In genomic region chr16:2040031-2040430, GRCh38 we compare ENCODE assay signal across 10 cellular contexts. TPM values are rescaled to one million over a fixed set of nuclear protein-coding genes. Genes with fewer than 3 reads are reported as not detected.
DNase-seq lines count a peak whose midpoint lies in the region; ATAC-seq, FAIRE-seq and TF ChIP-seq lines count a peak whose summit lies in the region.
"Had no signal": no experiment of that assay in that cellular context is flagged by ENCODE, and none has a peak within 500 bp of the region (broad histone marks: within the 10 kb centered on the region; RNA-seq: fewer than 3 reads in every experiment).

No MANE protein-coding gene starts in this region.

- H3K27ac ChIP-seq in VCaP = peak overlapping the region; percentile 83
- peak overlapping the region; percentile 86 for H3K27ac ChIP-seq in HepG2 (ENCODE audit: extremely low read length, insufficient read depth, low read length)
- peak overlapping the region; percentile 76 to 87 (median 82) for H3K27ac ChIP-seq in transverse colon

- no TSS peak for BruUV-seq in HepG2 (replicated peaks; lab: Mats Ljungman, UMichigan)

- peak overlapping the region in 1 of 3 experiments; percentile 46; a peak in 1 of 6 replicates for H3K4me3 ChIP-seq in HepG2 (replicated peaks in 1 of 3; ENCODE audit: insufficient read depth in 1 of 3, low read depth in 2 of 3, low read length in 3 of 3)
- no peak overlapping the region for H3K4me3 ChIP-seq in transverse colon
- H3K4me3 ChIP-seq: pancreas had no signal

- CTCF ChIA-PET in HepG2 (lab: Yijun Ruan, JAX; ENCODE audit: low intra/inter-chr PET ratio, low total read pairs) = no interaction called here

- H2AFZ ChIP-seq in HepG2 (ENCODE audit: low read length) = no peak overlapping the region

- no peak for TF ChIP-seq RAD21 in HepG2 (CRISPR knock-in tag; IDR thresholded peaks at IDR 0.05)

- peak; percentile 1 for ATAC-seq in HepG2
- ATAC-seq: esophagus mucosa had no signal

- peaks cover 72% of the 10 kb centered on the region for H3K4me1 ChIP-seq in HepG2 (ENCODE audit: insufficient read depth, low read length)
- H3K4me1 ChIP-seq in transverse colon = peaks cover 68 to 93% (median 82%) of the 10 kb centered on the region in 4 donors
- H3K4me1 ChIP-seq: pancreas had no signal

- H4K20me1 ChIP-seq in HepG2 (ENCODE audit: insufficient read depth, low read length) = no peaks in the 10 kb centered on the region

- H3K9me3 ChIP-seq in HepG2 (ENCODE audit: low read length) (no peaks in the 10 kb centered on the region), transverse colon (no peaks in the 10 kb centered on the region)
- H3K9me3 ChIP-seq: pancreas had no signal

- TF ChIP-seq EP300 in HepG2 (IDR thresholded peaks at IDR 0.05; ENCODE audit: low read depth in 2 of 2, low read length in 2 of 2) = no peak
- no peak for TF ChIP-seq EP300 in HepG2 (CRISPR knock-in tag; IDR thresholded peaks at IDR 0.05; ENCODE audit: borderline replicate concordance)
- no peak for TF ChIP-seq EP300 in transverse colon (IDR thresholded peaks at IDR 0.05; ENCODE audit: low read depth)

- TF ChIP-seq POLR2A in HepG2 (IDR thresholded peaks at IDR 0.05; ENCODE audit: insufficient read depth in 1 of 2, low read depth in 2 of 2, low read length in 2 of 2) = no peak
- TF ChIP-seq POLR2A in transverse colon (IDR thresholded peaks at IDR 0.05) = no peak

- no peak for TF ChIP-seq CTCF in VCaP (conservative IDR thresholded peaks at IDR 0.05)
- no peak for TF ChIP-seq CTCF in HepG2 (CRISPR knock-in tag; IDR thresholded peaks at IDR 0.05)
- TF ChIP-seq CTCF in transverse colon (IDR thresholded peaks at IDR 0.05) = no peak

- intact Hi-C loops in HepG2 (cut with micrococcal nuclease; ENCODE audit: unreplicated experiment) (no loop called here), transverse colon (cut with DNase I; ENCODE audit: low total_unique reads) (loop anchor here (10.0 kb wide), 1 partner anchor 1605 kb away; no protein-coding TSS in a partner anchor)

- in situ Hi-C loops in HepG2 (cut with HindIII; ENCODE audit: extremely low pct_ligation_motif_present, low pct_unique_long_range_greater_than_20kb) = no loop called here
- in situ Hi-C loops in transverse colon (cut with MboI; ENCODE audit: low pct_ligation_motif_present in 1 of 4, low pct_unique_long_range_greater_than_20kb in 1 of 4, low sequenced_read_pairs in 3 of 4) = no loop called here

- peak overlapping the region; percentile 54 for H3K9ac ChIP-seq in HepG2 (ENCODE audit: insufficient read depth, low read depth, low read length)

- H3K27me3 ChIP-seq in HepG2 (ENCODE audit: control insufficient read depth in 1 of 2, insufficient read depth in 2 of 2, low read length in 2 of 2) = no peaks in the 10 kb centered on the region
- H3K27me3 ChIP-seq in transverse colon = no peaks in the 10 kb centered on the region
- H3K27me3 ChIP-seq: pancreas had no signal

- peak overlapping the region; percentile 64 for H3K4me2 ChIP-seq in HepG2 (ENCODE audit: low read depth, low read length)

- POLR2A ChIA-PET in HepG2 (lab: Yijun Ruan, JAX) = interaction anchor here (1.2 to 4.8 kb wide), 10 partner anchors 8 to 257 kb away, joined by 3 to 62 read pairs (median 5); partner anchors contain the start of genes NHERF2, NTHL1, NUBP2 and RPS2

- no peak for DNase-seq in HepG2 (ENCODE audit: low spot score)
- DNase-seq in transverse colon = no peak
- DNase-seq in NOMO-1 treated with DMSO at 0.1 percent for 48 hours (lab: John Stamatoyannopoulos, UW; ENCODE audit: unreplicated experiment) = no peak
- DNase-seq in NCI-H1694 (lab: John Stamatoyannopoulos, UW) = no peak
- DNase-seq in T-helper 1 cell = no peak
- DNase-seq: islet precursor cell, NCI-H1436 had no signal

- H3K79me2 ChIP-seq in HepG2 (ENCODE audit: insufficient read depth, low read length) = no peaks in the 10 kb centered on the region

- WGBS in HepG2 (ENCODE audit: low lambda C conversion rate) = 46% methylated on average over 8 of the region's 14 CpGs
- 78% methylated on average over 11 of the region's 14 CpGs; no CpG with 5 or more reads in 1 of the 2 donors for WGBS in transverse colon (ENCODE audit: low coverage in 1 of 2), 2 donors

- no peak for FAIRE-seq in HepG2 (lab: Jason Lieb, UNC)
- FAIRE-seq: pancreas had no signal

- H3K36me3 ChIP-seq in HepG2 (replicated peaks in 1 of 2; ENCODE audit: control insufficient read depth in 1 of 2, insufficient read depth in 2 of 2, low read length in 2 of 2) (peaks cover 3 to 6% of the 10 kb centered on the region in 2 experiments; a peak in 4 of 5 replicates), transverse colon (no peaks in the 10 kb centered on the region)
- H3K36me3 ChIP-seq: pancreas had no signal

RNA-seq across cellular contexts. Expression of gene NTHL1, which starts 7.6 kb away (rescaled TPM):
- total RNA-seq in HepG2 (2016; rRNA removed; fragmentation: Illumina TruSeq; extraction: Trizol) (64.8 and 64.9 TPM in 2 replicates), transverse colon (10 to 100 TPM; 12.7 to 32.9 (median 23.2) TPM)
- total RNA-seq in HepG2 (2016; cell fraction: cytosol; rRNA removed; fragmentation: Illumina TruSeq; extraction: Trizol; ENCODE audit: low read depth) = 24.9 and 26.2 TPM in 2 replicates
- total RNA-seq in HepG2 (2016; cell fraction: insoluble cytoplasmic fraction; rRNA removed; fragmentation: Illumina TruSeq; extraction: Trizol) = 69.4 and 70.6 TPM in 2 replicates
- total RNA-seq in HepG2 (2016; cell fraction: membrane; rRNA removed; fragmentation: Illumina TruSeq; extraction: Trizol) = 25.2 and 29.9 TPM in 2 replicates
- total RNA-seq in HepG2 (2016; cell fraction: nucleus; rRNA removed; fragmentation: Illumina TruSeq; extraction: Trizol) = 22.8 and 26.0 TPM in 2 replicates
- polyA plus RNA-seq in HepG2 (2011; rRNA removed) = 47.5 and 55.6 TPM in 2 replicates
- 63.4 and 112 TPM in 2 replicates for polyA plus RNA-seq in HepG2 (2011; cell fraction: cytosol; rRNA removed)
- polyA plus RNA-seq in HepG2 (2011; cell fraction: nucleus; rRNA removed) = 61.1 and 66.7 TPM in 2 replicates
- 19.7 and 24.2 TPM in 2 replicates for polyA plus RNA-seq in HepG2 (2012)
- 12.4 and 13.2 TPM in 2 replicates for polyA plus RNA-seq in HepG2 (2016; cell fraction: cytosol; fragmentation: Illumina TruSeq; extraction: Trizol; ENCODE audit: low read depth)
- polyA plus RNA-seq in HepG2 (2016; cell fraction: insoluble cytoplasmic fraction; fragmentation: Illumina TruSeq; extraction: Trizol; ENCODE audit: low read depth) = 43.0 and 46.2 TPM in 2 replicates
- polyA plus RNA-seq in HepG2 (2016; cell fraction: membrane; fragmentation: Illumina TruSeq; extraction: Trizol; ENCODE audit: low read depth) = 15.6 and 17.1 TPM in 2 replicates
- polyA plus RNA-seq in HepG2 (2016; cell fraction: nucleus; fragmentation: Illumina TruSeq; extraction: Trizol; ENCODE audit: insufficient read depth, low read depth) = 42.8 and 44.9 TPM in 2 replicates
- polyA minus RNA-seq in HepG2 (2011; rRNA and poly(A)+ RNA removed; ENCODE audit: low replicate concordance) = 25.8 and 50.8 TPM in 2 replicates
- polyA minus RNA-seq in HepG2 (2011; cell fraction: cytosol; rRNA and poly(A)+ RNA removed) = 24.2 and 32.7 TPM in 2 replicates
- polyA minus RNA-seq in HepG2 (2011; cell fraction: nucleus; rRNA and poly(A)+ RNA removed) = 9.3 and 11.6 TPM in 2 replicates

RNA-seq across cellular contexts. Expression of gene TSC2, which starts 7.8 kb away (rescaled TPM):
- 10.3 and 19.6 TPM in 2 replicates for total RNA-seq in HepG2 (2016; rRNA removed; fragmentation: Illumina TruSeq; extraction: Trizol)
- total RNA-seq in HepG2 (2016; cell fraction: cytosol; rRNA removed; fragmentation: Illumina TruSeq; extraction: Trizol; ENCODE audit: low read depth) = 13.6 and 17.2 TPM in 2 replicates
- total RNA-seq in HepG2 (2016; cell fraction: insoluble cytoplasmic fraction; rRNA removed; fragmentation: Illumina TruSeq; extraction: Trizol) = 7.7 and 19.6 TPM in 2 replicates
- 13.2 and 13.3 TPM in 2 replicates for total RNA-seq in HepG2 (2016; cell fraction: membrane; rRNA removed; fragmentation: Illumina TruSeq; extraction: Trizol)
- total RNA-seq in HepG2 (2016; cell fraction: nucleus; rRNA removed; fragmentation: Illumina TruSeq; extraction: Trizol) = 21.2 and 34.7 TPM in 2 replicates
- polyA plus RNA-seq in HepG2 (2011; rRNA removed) = 40.4 and 44.6 TPM in 2 replicates
- polyA plus RNA-seq in HepG2 (2011; cell fraction: cytosol; rRNA removed) = 13.0 and 19.7 TPM in 2 replicates
- polyA plus RNA-seq in HepG2 (2011; cell fraction: nucleus; rRNA removed) = 352 and 473 TPM in 2 replicates
- polyA plus RNA-seq in HepG2 (2012) = 50.1 and 57.0 TPM in 2 replicates
- 2.9 and 4.1 TPM in 2 replicates for polyA plus RNA-seq in HepG2 (2016; cell fraction: cytosol; fragmentation: Illumina TruSeq; extraction: Trizol; ENCODE audit: low read depth)
- polyA plus RNA-seq in HepG2 (2016; cell fraction: insoluble cytoplasmic fraction; fragmentation: Illumina TruSeq; extraction: Trizol; ENCODE audit: low read depth) = 13.2 and 17.7 TPM in 2 replicates
- polyA plus RNA-seq in HepG2 (2016; cell fraction: membrane; fragmentation: Illumina TruSeq; extraction: Trizol; ENCODE audit: low read depth) = 5.4 and 5.7 TPM in 2 replicates
- polyA plus RNA-seq in HepG2 (2016; cell fraction: nucleus; fragmentation: Illumina TruSeq; extraction: Trizol; ENCODE audit: insufficient read depth, low read depth) = 82.5 and 84.9 TPM in 2 replicates
- 69.9 and 84.9 TPM in 2 replicates for polyA minus RNA-seq in HepG2 (2011; rRNA and poly(A)+ RNA removed; ENCODE audit: low replicate concordance)
- 25.5 and 36.2 TPM in 2 replicates for polyA minus RNA-seq in HepG2 (2011; cell fraction: cytosol; rRNA and poly(A)+ RNA removed)
- 59.4 and 61.0 TPM in 2 replicates for polyA minus RNA-seq in HepG2 (2011; cell fraction: nucleus; rRNA and poly(A)+ RNA removed)
- 100 to 1,000 TPM in 2 of 4 donors, 10 to 100 TPM in 2; 88.3 to 206 (median 127) TPM for total RNA-seq in transverse colon

RNA-seq across cellular contexts. Expression of gene NHERF2, which starts 13.3 kb away (rescaled TPM):
- total RNA-seq in HepG2 (2016; rRNA removed; fragmentation: Illumina TruSeq; extraction: Trizol) (15.8 and 23.7 TPM in 2 replicates), transverse colon (10 to 100 TPM in 3 of 4 donors, 1 to 10 TPM in 1; 3.7 to 61.9 (median 29.8) TPM)
- 17.2 and 21.7 TPM in 2 replicates for total RNA-seq in HepG2 (2016; cell fraction: cytosol; rRNA removed; fragmentation: Illumina TruSeq; extraction: Trizol; ENCODE audit: low read depth)
- total RNA-seq in HepG2 (2016; cell fraction: insoluble cytoplasmic fraction; rRNA removed; fragmentation: Illumina TruSeq; extraction: Trizol) = 14.8 and 26.0 TPM in 2 replicates
- 42.5 and 44.6 TPM in 2 replicates for total RNA-seq in HepG2 (2016; cell fraction: membrane; rRNA removed; fragmentation: Illumina TruSeq; extraction: Trizol)
- total RNA-seq in HepG2 (2016; cell fraction: nucleus; rRNA removed; fragmentation: Illumina TruSeq; extraction: Trizol) = 14.4 and 15.0 TPM in 2 replicates
- polyA plus RNA-seq in HepG2 (2011; rRNA removed) = 39.3 and 47.2 TPM in 2 replicates
- polyA plus RNA-seq in HepG2 (2011; cell fraction: cytosol; rRNA removed) = 28.8 and 54.4 TPM in 2 replicates
- 94.7 and 105 TPM in 2 replicates for polyA plus RNA-seq in HepG2 (2011; cell fraction: nucleus; rRNA removed)
- polyA plus RNA-seq in HepG2 (2012) = 25.8 and 38.7 TPM in 2 replicates
- polyA plus RNA-seq in HepG2 (2016; cell fraction: cytosol; fragmentation: Illumina TruSeq; extraction: Trizol; ENCODE audit: low read depth) = 54.0 and 63.1 TPM in 2 replicates
- 37.8 and 52.2 TPM in 2 replicates for polyA plus RNA-seq in HepG2 (2016; cell fraction: insoluble cytoplasmic fraction; fragmentation: Illumina TruSeq; extraction: Trizol; ENCODE audit: low read depth)
- 72.6 and 84.9 TPM in 2 replicates for polyA plus RNA-seq in HepG2 (2016; cell fraction: membrane; fragmentation: Illumina TruSeq; extraction: Trizol; ENCODE audit: low read depth)
- polyA plus RNA-seq in HepG2 (2016; cell fraction: nucleus; fragmentation: Illumina TruSeq; extraction: Trizol; ENCODE audit: insufficient read depth, low read depth) = 53.4 and 59.6 TPM in 2 replicates
- 6.8 and 36.4 TPM in 2 replicates for polyA minus RNA-seq in HepG2 (2011; rRNA and poly(A)+ RNA removed; ENCODE audit: low replicate concordance)
- polyA minus RNA-seq in HepG2 (2011; cell fraction: cytosol; rRNA and poly(A)+ RNA removed) = 24.4 and 28.2 TPM in 2 replicates
- polyA minus RNA-seq in HepG2 (2011; cell fraction: nucleus; rRNA and poly(A)+ RNA removed) = 13.3 and 13.8 TPM in 2 replicates

RNA-seq across cellular contexts. Expression of gene NPW, which starts 20.4 kb away (rescaled TPM):
- 0.97 TPM in 1 of 2 replicates, not detected in the other for total RNA-seq in HepG2 (2016; rRNA removed; fragmentation: Illumina TruSeq; extraction: Trizol)
- 1.1 and 2.6 TPM in 2 replicates for total RNA-seq in HepG2 (2016; cell fraction: cytosol; rRNA removed; fragmentation: Illumina TruSeq; extraction: Trizol; ENCODE audit: low read depth)
- 0.87 TPM in 1 of 2 replicates, not detected in the other for total RNA-seq in HepG2 (2016; cell fraction: insoluble cytoplasmic fraction; rRNA removed; fragmentation: Illumina TruSeq; extraction: Trizol)
- total RNA-seq in HepG2 (2016; cell fraction: membrane; rRNA removed; fragmentation: Illumina TruSeq; extraction: Trizol) = 0.71 and 0.79 TPM in 2 replicates
- not detected in 2 replicates for total RNA-seq in HepG2 (2016; cell fraction: nucleus; rRNA removed; fragmentation: Illumina TruSeq; extraction: Trizol)
- 0.24 and 0.25 TPM in 2 replicates for polyA plus RNA-seq in HepG2 (2011; rRNA removed)
- 0.50 and 0.85 TPM in 2 replicates for polyA plus RNA-seq in HepG2 (2011; cell fraction: cytosol; rRNA removed)
- 1.1 and 1.2 TPM in 2 replicates for polyA plus RNA-seq in HepG2 (2011; cell fraction: nucleus; rRNA removed)
- 0.82 and 1.4 TPM in 2 replicates for polyA plus RNA-seq in HepG2 (2012)
- polyA plus RNA-seq in HepG2 (2016; cell fraction: cytosol; fragmentation: Illumina TruSeq; extraction: Trizol; ENCODE audit: low read depth) = 0.87 and 1.2 TPM in 2 replicates
- polyA plus RNA-seq in HepG2 (2016; cell fraction: insoluble cytoplasmic fraction; fragmentation: Illumina TruSeq; extraction: Trizol; ENCODE audit: low read depth) = 0.61 and 0.63 TPM in 2 replicates
- polyA plus RNA-seq in HepG2 (2016; cell fraction: membrane; fragmentation: Illumina TruSeq; extraction: Trizol; ENCODE audit: low read depth) = 0.42 and 0.81 TPM in 2 replicates
- 0.85 and 2.0 TPM in 2 replicates for polyA plus RNA-seq in HepG2 (2016; cell fraction: nucleus; fragmentation: Illumina TruSeq; extraction: Trizol; ENCODE audit: insufficient read depth, low read depth)
- 0.21 TPM in 1 of 2 replicates, not detected in the other for polyA minus RNA-seq in HepG2 (2011; rRNA and poly(A)+ RNA removed; ENCODE audit: low replicate concordance)
- polyA minus RNA-seq in HepG2 (2011; cell fraction: cytosol; rRNA and poly(A)+ RNA removed) = 3.4 TPM in 1 of 2 replicates, not detected in the other
- 0.50 TPM in 1 of 2 replicates, not detected in the other for polyA minus RNA-seq in HepG2 (2011; cell fraction: nucleus; rRNA and poly(A)+ RNA removed)
- total RNA-seq in transverse colon = under 1 TPM in 1 of 4 donors, not detected in 3; 0.41 TPM

RNA-seq across cellular contexts. Expression of gene ZNF598, which starts 30.4 kb away (rescaled TPM):
- total RNA-seq in HepG2 (2016; rRNA removed; fragmentation: Illumina TruSeq; extraction: Trizol) (9.5 and 13.5 TPM in 2 replicates), transverse colon (100 to 1,000 TPM in 1 of 4 donors, 10 to 100 TPM in 3; 28.3 to 145 (median 42.0) TPM)
- 7.8 and 8.6 TPM in 2 replicates for total RNA-seq in HepG2 (2016; cell fraction: cytosol; rRNA removed; fragmentation: Illumina TruSeq; extraction: Trizol; ENCODE audit: low read depth)
- total RNA-seq in HepG2 (2016; cell fraction: insoluble cytoplasmic fraction; rRNA removed; fragmentation: Illumina TruSeq; extraction: Trizol) = 6.1 and 14.0 TPM in 2 replicates
- total RNA-seq in HepG2 (2016; cell fraction: membrane; rRNA removed; fragmentation: Illumina TruSeq; extraction: Trizol) = 8.0 and 9.4 TPM in 2 replicates
- 15.2 and 16.0 TPM in 2 replicates for total RNA-seq in HepG2 (2016; cell fraction: nucleus; rRNA removed; fragmentation: Illumina TruSeq; extraction: Trizol)
- polyA plus RNA-seq in HepG2 (2011; rRNA removed) = 14.2 and 17.6 TPM in 2 replicates
- polyA plus RNA-seq in HepG2 (2011; cell fraction: cytosol; rRNA removed) = 10.9 and 19.8 TPM in 2 replicates
- 80.6 and 103 TPM in 2 replicates for polyA plus RNA-seq in HepG2 (2011; cell fraction: nucleus; rRNA removed)
- polyA plus RNA-seq in HepG2 (2012) = 6.9 and 11.3 TPM in 2 replicates
- polyA plus RNA-seq in HepG2 (2016; cell fraction: cytosol; fragmentation: Illumina TruSeq; extraction: Trizol; ENCODE audit: low read depth) = 4.2 and 5.0 TPM in 2 replicates
- 14.5 and 15.5 TPM in 2 replicates for polyA plus RNA-seq in HepG2 (2016; cell fraction: insoluble cytoplasmic fraction; fragmentation: Illumina TruSeq; extraction: Trizol; ENCODE audit: low read depth)
- 8.5 and 11.6 TPM in 2 replicates for polyA plus RNA-seq in HepG2 (2016; cell fraction: membrane; fragmentation: Illumina TruSeq; extraction: Trizol; ENCODE audit: low read depth)
- polyA plus RNA-seq in HepG2 (2016; cell fraction: nucleus; fragmentation: Illumina TruSeq; extraction: Trizol; ENCODE audit: insufficient read depth, low read depth) = 58.7 and 59.3 TPM in 2 replicates
- polyA minus RNA-seq in HepG2 (2011; rRNA and poly(A)+ RNA removed; ENCODE audit: low replicate concordance) = 25.2 and 28.9 TPM in 2 replicates
- polyA minus RNA-seq in HepG2 (2011; cell fraction: cytosol; rRNA and poly(A)+ RNA removed) = 12.5 and 18.7 TPM in 2 replicates
- polyA minus RNA-seq in HepG2 (2011; cell fraction: nucleus; rRNA and poly(A)+ RNA removed) = 12.6 and 18.4 TPM in 2 replicates
